12 cellular contexts compared by ENCODE assay signal in genomic region chr12:115227137-115227615, GRCh38.
DNase-seq lines count a peak whose midpoint lies in the region; ATAC-seq and TF ChIP-seq lines count a peak whose summit lies in the region.
"Had no signal": no experiment of that assay in that cellular context is flagged by ENCODE, and none has a peak within 500 bp of the region (broad histone marks: within the 10 kb centered on the region; RNA-seq: fewer than 3 reads in every experiment).

No MANE protein-coding gene starts in this region.

- H3K4me3 ChIP-seq in epithelial cell of proximal tubule (ENCODE audit: low read depth, low read length) (no peak overlapping the region), mesendoderm (ENCODE audit: low read length) (no peak overlapping the region)

- H3K27ac Mint-ChIP-seq in stimulated activated effector memory CD8-positive, alpha-beta T cell treated with anti-CD3 and anti-CD28 coated beads, Interleukin-12 subunit alpha, Interleukin-12 subunit beta, amount 100 ng/mL, for 72 hours, result no peak overlapping the region
- H3K27ac Mint-ChIP-seq: IgD-negative memory B cell had no signal

- H2BK5ac ChIP-seq in mesendoderm (ENCODE audit: low read length), result no peak overlapping the region

- no peak overlapping the region for H4K8ac ChIP-seq in mesendoderm (ENCODE audit: low read depth, low read length)

- H3K4me3 Mint-ChIP-seq in stimulated activated effector memory CD8-positive, alpha-beta T cell treated with anti-CD3 and anti-CD28 coated beads, Interleukin-12 subunit alpha, Interleukin-12 subunit beta, amount 100 ng/mL, for 72 hours, result no peak overlapping the region
- H3K4me3 Mint-ChIP-seq: IgD-negative memory B cell had no signal

- WGBS in mesendoderm (ENCODE audit: extremely low coverage, insufficient coverage, low lambda C conversion rate), result no CpG with 5 or more reads among the region's 4 CpGs

- TF ChIP-seq CTCF in epithelial cell of proximal tubule (conservative IDR thresholded peaks at IDR 0.05; ENCODE audit: low read depth, low read length), result no peak

- H3K18ac ChIP-seq in mesendoderm (ENCODE audit: low read length), result no peak overlapping the region

- no peaks in the 10 kb centered on the region for H3K4me1 Mint-ChIP-seq in stimulated activated effector memory CD8-positive, alpha-beta T cell treated with anti-CD3 and anti-CD28 coated beads, Interleukin-12 subunit alpha, Interleukin-12 subunit beta, amount 100 ng/mL, for 72 hours
- H3K4me1 Mint-ChIP-seq: IgD-negative memory B cell had no signal

- no peaks in the 10 kb centered on the region for H3K79me2 ChIP-seq in mesendoderm (ENCODE audit: control insufficient read depth, insufficient read depth, low read length)

- no peak overlapping the region for H3K23ac ChIP-seq in mesendoderm (ENCODE audit: low read length)

- peaks cover 3% of the 10 kb centered on the region for H3K4me1 ChIP-seq in mesendoderm (ENCODE audit: control insufficient read depth, low read depth, low read length)

- H3K56ac ChIP-seq in mesendoderm (ENCODE audit: low read length), result peak overlapping the region; percentile 6

- H2BK120ac ChIP-seq in mesendoderm (ENCODE audit: low read depth, low read length), result no peak overlapping the region

- H3K4me2 ChIP-seq in mesendoderm (ENCODE audit: low read length), result no peak overlapping the region

- H3K27ac ChIP-seq in mesendoderm (ENCODE audit: low read depth, low read length), result no peak overlapping the region

- ATAC-seq in GM18519 (IDR thresholded peaks at IDR 0.05; ENCODE audit: low FRiP score, unreplicated experiment), result no peak
- ATAC-seq in stimulated activated effector memory CD8-positive, alpha-beta T cell treated with anti-CD3 and anti-CD28 coated beads, Interleukin-12 subunit alpha, Interleukin-12 subunit beta, amount 100 ng/mL, for 72 hours, result no peak
- ATAC-seq: left colon had no signal

- H2AK5ac ChIP-seq in mesendoderm (ENCODE audit: low read length), result no peak overlapping the region

- H3K9ac ChIP-seq in mesendoderm (ENCODE audit: low read length), result no peak overlapping the region

- no peaks in the 10 kb centered on the region for H3K36me3 ChIP-seq in mesendoderm (ENCODE audit: control insufficient read depth, insufficient read depth, low read length)

- H3K9me3 Mint-ChIP-seq in stimulated activated effector memory CD8-positive, alpha-beta T cell treated with anti-CD3 and anti-CD28 coated beads, Interleukin-12 subunit alpha, Interleukin-12 subunit beta, amount 100 ng/mL, for 72 hours, result peaks cover 7% of the 10 kb centered on the region

- DNase-seq in Caki2 (ENCODE audit: low read depth) (peak; percentile 59), OCI-M1 (lab: John Stamatoyannopoulos, UW) (peak; percentile 33), epithelial cell of proximal tubule (ENCODE audit: low read depth) (peak; percentile 76), mesendoderm (peak; percentile 87), DMS153 treated with DMSO at 0.1 percent for 48 hours (lab: John Stamatoyannopoulos, UW; ENCODE audit: unreplicated experiment) (no peak), D341Med (ENCODE audit: low spot score) (no peak)
- no peak for DNase-seq in stimulated activated effector memory CD8-positive, alpha-beta T cell treated with anti-CD3 and anti-CD28 coated beads, Interleukin-12 subunit alpha, Interleukin-12 subunit beta, amount 100 ng/mL, for 72 hours (ENCODE audit: low spot score in 2 of 2)
- DNase-seq: Calu3, left colon, NCI-H446 had no signal

- H3K36me3 Mint-ChIP-seq in stimulated activated effector memory CD8-positive, alpha-beta T cell treated with anti-CD3 and anti-CD28 coated beads, Interleukin-12 subunit alpha, Interleukin-12 subunit beta, amount 100 ng/mL, for 72 hours, result no peaks in the 10 kb centered on the region
- H3K36me3 Mint-ChIP-seq: IgD-negative memory B cell had no signal

- H2BK15ac ChIP-seq in mesendoderm (replicated peaks; ENCODE audit: low read depth), result no peak overlapping the region

- H3K79me1 ChIP-seq in mesendoderm (ENCODE audit: low read length), result no peaks in the 10 kb centered on the region

- no peak overlapping the region for H4K5ac ChIP-seq in mesendoderm (ENCODE audit: low read length)

- H3K4ac ChIP-seq in mesendoderm (ENCODE audit: low read depth, low read length), result peak overlapping the region; percentile 1

- in situ Hi-C loops in Caki2 (cut with HindIII; ENCODE audit: low pct_unique_long_range_greater_than_20kb, low sequenced_read_pairs), result no loop called here

- H3K27me3 ChIP-seq in mesendoderm (ENCODE audit: insufficient read depth, low read length, poor library complexity), result no peaks in the 10 kb centered on the region

Comparison
In these comparisons a context has a peak if more than half of its experiments do, and no peak if none do; other contexts are left out.
1. DNase-seq: peak in Caki2 (single experiment), OCI-M1 (single experiment), epithelial cell of proximal tubule (single experiment) and mesendoderm (single experiment); none in DMS153 treated with DMSO at 0.1 percent for 48 hours (single experiment), D341Med (single experiment) and stimulated activated effector memory CD8-positive, alpha-beta T cell treated with anti-CD3 and anti-CD28 coated beads, Interleukin-12 subunit alpha, Interleukin-12 subunit beta, amount 100 ng/mL, for 72 hours (0 of 2).